14 cellular contexts compared by ENCODE assay signal in the genomic region with DNA sequence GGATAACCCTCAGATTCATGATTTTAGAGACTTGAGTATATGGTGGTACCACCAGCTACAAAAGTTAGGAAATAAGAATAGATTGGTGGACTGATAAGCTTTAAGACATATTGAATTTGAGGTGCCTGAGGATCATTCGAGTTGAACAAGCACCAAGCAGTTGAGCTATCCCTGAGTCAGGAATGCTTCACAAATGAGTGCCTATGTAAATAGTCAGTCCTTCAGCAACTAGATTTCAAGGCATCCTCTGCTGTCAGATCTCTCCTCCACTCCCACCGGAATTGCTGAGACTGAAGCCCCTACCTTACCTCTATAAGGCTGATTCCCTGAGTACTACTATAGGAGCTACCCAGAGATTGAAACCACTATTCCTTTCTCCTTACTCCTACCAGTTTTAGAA.
"Had no signal": no experiment of that assay in that cellular context is flagged by ENCODE, and none has a peak within 500 bp of the region (broad histone marks: within the 10 kb centered on the region; RNA-seq: fewer than 3 reads in every experiment).

No MANE protein-coding gene starts in this region.

- H3K27me3 Mint-ChIP-seq: effector memory CD8-positive, alpha-beta T cell; naive thymus-derived CD4-positive, alpha-beta T cell had no signal

- FAIRE-seq: kidney, small intestine had no signal

- H3K27ac ChIP-seq: esophagus squamous epithelium, neutrophil, right atrium auricular region had no signal

- ATAC-seq: effector memory CD8-positive, alpha-beta T cell; left lobe of liver; naive thymus-derived CD4-positive, alpha-beta T cell had no signal

- DNase-seq: effector memory CD8-positive, alpha-beta T cell; esophagus squamous epithelium; foreskin fibroblast; kidney; mammary epithelial cell; naive thymus-derived CD4-positive, alpha-beta T cell; posterior cingulate gyrus; small intestine; stimulated activated CD4-positive, alpha-beta T cell treated with anti-CD3 and anti-CD28 coated beads, Interleukin-12 subunit alpha, Interleukin-12 subunit beta, amount 100 ng/mL, for 4 hours; stimulated activated naive CD4-positive, alpha-beta T cell treated with Interleukin-2 at 50 U/mL for 16 hours; trophoblast cell had no signal

- H3K27ac Mint-ChIP-seq: effector memory CD8-positive, alpha-beta T cell had no signal

- H3K4me3 Mint-ChIP-seq: effector memory CD8-positive, alpha-beta T cell; naive thymus-derived CD4-positive, alpha-beta T cell had no signal

- H3K9me3 ChIP-seq: esophagus squamous epithelium, neutrophil, right atrium auricular region had no signal

- H3K4me3 ChIP-seq: esophagus squamous epithelium, right atrium auricular region had no signal

- H3K27me3 ChIP-seq: esophagus squamous epithelium, neutrophil, right atrium auricular region had no signal

- H3K9me3 Mint-ChIP-seq: effector memory CD8-positive, alpha-beta T cell; naive thymus-derived CD4-positive, alpha-beta T cell had no signal
